In genomic region chr20:51456511-51457280, GRCh38 we compare ENCODE assay signal across 1 cellular context.
TF ChIP-seq lines count a peak whose summit lies in the region.

No MANE protein-coding gene starts in this region.

TF ChIP-seq in HepG2, 621 proteins besides CTCF, POLR2A, EP300 and RAD21 (continued from another document and continues in another):
- TF ChIP-seq ARID4A (CRISPR knock-in tag; IDR thresholded peaks at IDR 0.05; ENCODE audit: borderline replicate concordance), result no peak
- TF ChIP-seq HNRNPLL (IDR thresholded peaks at IDR 0.05; ENCODE audit: low read depth, low read length, poor library complexity, severe bottlenecking), result peak; percentile 15
- TF ChIP-seq RXRA (CRISPR knock-in tag; IDR thresholded peaks at IDR 0.05), result peak; percentile 36; the same call in 1 of the 2 replicates
- 0 out of 2 replicates have a peak, but pooled peaks have one; percentile 25 for TF ChIP-seq ZNF768 (CRISPR knock-in tag; IDR thresholded peaks at IDR 0.05)
- TF ChIP-seq HIC2 (CRISPR knock-in tag; IDR thresholded peaks at IDR 0.05; ENCODE audit: low read depth), result peak; percentile 63; the same call in 1 of the 2 replicates
- TF ChIP-seq ZBTB33 (CRISPR knock-in tag; IDR thresholded peaks at IDR 0.05), result peak; percentile 94
- peak; percentile 60; the same call in 1 of the 2 replicates for TF ChIP-seq PATZ1 (CRISPR knock-in tag; IDR thresholded peaks at IDR 0.05)
- TF ChIP-seq MXI1 (IDR thresholded peaks at IDR 0.05; ENCODE audit: borderline replicate concordance, low read depth, low read length), result peak; percentile 20; the same call in 1 of the 3 replicates
- 0 out of 2 replicates have a peak, but pooled peaks have one; percentile 20 for TF ChIP-seq NRL (CRISPR knock-in tag; IDR thresholded peaks at IDR 0.05; ENCODE audit: borderline replicate concordance)
- TF ChIP-seq ZNF724P (CRISPR knock-in tag; IDR thresholded peaks at IDR 0.05; ENCODE audit: borderline replicate concordance), result no peak
- TF ChIP-seq ZNF567 (CRISPR knock-in tag; IDR thresholded peaks at IDR 0.05; ENCODE audit: borderline replicate concordance), result no peak
- 0 out of 2 replicates have a peak, but pooled peaks have one; percentile 42 for TF ChIP-seq DNMT3B (CRISPR knock-in tag; conservative IDR thresholded peaks at IDR 0.05)
- TF ChIP-seq ZNF224 (CRISPR knock-in tag; IDR thresholded peaks at IDR 0.05), result no peak
- peak; percentile 29; the same call in 1 of the 2 replicates for TF ChIP-seq CBX5 (CRISPR knock-in tag; IDR thresholded peaks at IDR 0.05; ENCODE audit: borderline replicate concordance)
- TF ChIP-seq SETDB1 (CRISPR knock-in tag; IDR thresholded peaks at IDR 0.05; ENCODE audit: borderline replicate concordance), result no peak
- TF ChIP-seq ZNF644 (CRISPR knock-in tag; IDR thresholded peaks at IDR 0.05; ENCODE audit: low read depth), result peak; percentile 44; the same call in 1 of the 2 replicates
- TF ChIP-seq PRDM10 (CRISPR knock-in tag; IDR thresholded peaks at IDR 0.05; ENCODE audit: low read depth), result 0 out of 2 replicates have a peak, but pooled peaks have one; percentile 46
- 0 out of 2 replicates have a peak, but pooled peaks have one; percentile 26 for TF ChIP-seq TGIF2 (CRISPR knock-in tag; IDR thresholded peaks at IDR 0.05)
- TF ChIP-seq THAP9 (CRISPR knock-in tag; IDR thresholded peaks at IDR 0.05; ENCODE audit: borderline replicate concordance), result no peak
- no peak; the same call in 1 of the 2 replicates for TF ChIP-seq ZBTB38 (CRISPR knock-in tag; IDR thresholded peaks at IDR 0.05)
- peak; percentile 86 for TF ChIP-seq RBM39 (IDR thresholded peaks at IDR 0.05; ENCODE audit: low read depth, low read length, poor library complexity, severe bottlenecking)
- TF ChIP-seq ELF3 (CRISPR knock-in tag; IDR thresholded peaks at IDR 0.05), result 0 out of 2 replicates have a peak, but pooled peaks have one; percentile 24
- peak; percentile 82; the same call in 1 of the 2 replicates for TF ChIP-seq PCBP1 (IDR thresholded peaks at IDR 0.05; ENCODE audit: borderline replicate concordance, low read depth, low read length)
- peak; percentile 93 for TF ChIP-seq FOSL2 (CRISPR knock-in tag; IDR thresholded peaks at IDR 0.05)
- TF ChIP-seq HNRNPL (IDR thresholded peaks at IDR 0.05; ENCODE audit: low read depth, low read length), result peak; percentile 94
- peak; percentile 27; the same call in 1 of the 2 replicates for TF ChIP-seq ATF3 (CRISPR knock-in tag; IDR thresholded peaks at IDR 0.05)
- no peak for TF ChIP-seq JUN (CRISPR knock-in tag; IDR thresholded peaks at IDR 0.05)
- no peak for TF ChIP-seq CAMTA2 (CRISPR knock-in tag; IDR thresholded peaks at IDR 0.05; ENCODE audit: borderline replicate concordance)
- TF ChIP-seq MAZ (IDR thresholded peaks at IDR 0.05; ENCODE audit: borderline replicate concordance, low read depth, low read length), result 0 out of 2 replicates have a peak, but pooled peaks have one; percentile 16
- TF ChIP-seq MAZ (CRISPR knock-in tag; IDR thresholded peaks at IDR 0.05; ENCODE audit: low read depth), result no peak
- no peak for TF ChIP-seq ZNF747 (CRISPR knock-in tag; IDR thresholded peaks at IDR 0.05; ENCODE audit: borderline replicate concordance)
- TF ChIP-seq TBP (CRISPR knock-in tag; IDR thresholded peaks at IDR 0.05), result no peak
- TF ChIP-seq NR2C2 (CRISPR knock-in tag; IDR thresholded peaks at IDR 0.05; ENCODE audit: borderline replicate concordance), result no peak
- 0 out of 2 replicates have a peak, but pooled peaks have one; percentile 15 for TF ChIP-seq TBX2 (CRISPR knock-in tag; IDR thresholded peaks at IDR 0.05; ENCODE audit: borderline replicate concordance)
- no peak for TF ChIP-seq ZZZ3 (CRISPR knock-in tag; IDR thresholded peaks at IDR 0.05; ENCODE audit: borderline replicate concordance)
- TF ChIP-seq GATAD2A (CRISPR knock-in tag; IDR thresholded peaks at IDR 0.05), result peak; percentile 25; the same call in 1 of the 2 replicates
- no peak for TF ChIP-seq GMEB2 (CRISPR knock-in tag; IDR thresholded peaks at IDR 0.05; ENCODE audit: low read depth)
- TF ChIP-seq RARA (CRISPR knock-in tag; IDR thresholded peaks at IDR 0.05), result 0 out of 2 replicates have a peak, but pooled peaks have one; percentile 8
- TF ChIP-seq NR2F1 (CRISPR knock-in tag; IDR thresholded peaks at IDR 0.05), result peak in 1 of 2 experiments; percentile 37; a peak in 1 of 4 replicates
